8 cellular contexts compared by ENCODE assay signal in genomic region chr4:77074961-77075855, GRCh38. TPM values are rescaled to one million over a fixed set of nuclear protein-coding genes. Genes with fewer than 3 reads are reported as not detected.
DNase-seq lines count a peak whose midpoint lies in the region; ATAC-seq and TF ChIP-seq lines count a peak whose summit lies in the region.

No MANE protein-coding gene starts in this region.

- TF ChIP-seq CTCF in ovary (IDR thresholded peaks at IDR 0.05) (no peak), thoracic aorta (IDR thresholded peaks at IDR 0.05) (no peak)

- peak; percentile 46 for DNase-seq in AG08395 (ENCODE audit: low spot score)
- DNase-seq in SIG-M5 treated with dmso at 0.1 percent for 504 hours (lab: John Stamatoyannopoulos, UW; ENCODE audit: unreplicated experiment) = peak; percentile 75
- DNase-seq in activated gamma-delta T cell treated with Interleukin-2 at 50 U/mL for 16 hours = peak; percentile 78
- DNase-seq in glomerular visceral epithelial cell (ENCODE audit: extremely low spot score) = peak; percentile 88
- DNase-seq in ovary = peak; percentile 66 to 84 (median 82)
- DNase-seq in thoracic aorta (ENCODE audit: low spot score) = peak; percentile 36

- H3K36me3 ChIP-seq in ovary (no peaks in the 10 kb centered on the region), thoracic aorta (no peaks in the 10 kb centered on the region)

- ATAC-seq in GM19025 (IDR thresholded peaks at IDR 0.05; ENCODE audit: low read depth, unreplicated experiment) = peak; percentile 46
- peak; percentile 60 for ATAC-seq in HG03342 (IDR thresholded peaks at IDR 0.05; ENCODE audit: unreplicated experiment)
- ATAC-seq in thoracic aorta (ENCODE audit: insufficient number of reproducible peaks, low FRiP score, low read depth) = peak; percentile 35

- H3K9me3 ChIP-seq in ovary (no peaks in the 10 kb centered on the region), thoracic aorta (no peaks in the 10 kb centered on the region)

- peak overlapping the region; percentile 95 to 98 for H3K27ac ChIP-seq in ovary
- H3K27ac ChIP-seq in thoracic aorta = peak overlapping the region; percentile 100

- peak; percentile 7 for TF ChIP-seq POLR2A in ovary (IDR thresholded peaks at IDR 0.05)

- intact Hi-C loops in ovary (cut with DNase I) = loop anchor here in 2 of 4 donors (1.0 to 10.0 kb wide), 3 partner anchors 81 to 120 kb away; partner anchors contain the start of gene CCNG2 (in 1 of the 2)

- H3K27me3 ChIP-seq in ovary = no peaks in the 10 kb centered on the region
- no peaks in the 10 kb centered on the region for H3K27me3 ChIP-seq in thoracic aorta (replicated peaks; ENCODE audit: insufficient read depth)

- no peak for TF ChIP-seq EP300 in ovary (IDR thresholded peaks at IDR 0.05)

- H3K4me3 ChIP-seq in ovary (peak overlapping the region; percentile 85), thoracic aorta (peak overlapping the region; percentile 99)

- 0 to 1% (median 0%) methylated on average over 55 to 90 of the region's 90 CpGs for WGBS in ovary, 3 donors

- H3K4me1 ChIP-seq in ovary (ENCODE audit: insufficient read depth) (peaks cover 5% of the 10 kb centered on the region), thoracic aorta (ENCODE audit: control insufficient read depth in 1 of 2, low read depth in 2 of 2) (peaks cover 35 to 56% of the 10 kb centered on the region in 2 donors)

RNA-seq across cellular contexts. Expression of gene CCNI, which starts 0.6 kb away (rescaled TPM):
- total RNA-seq in ovary (100 to 1,000 TPM; 220 to 564 (median 355) TPM), thoracic aorta (100 to 1,000 TPM; 244 to 322 TPM)
- 100 to 1,000 TPM; 296 to 772 TPM for polyA plus RNA-seq in ovary

Comparison
In these comparisons a context has a peak if more than half of its experiments do, and no peak if none do; other contexts are left out.
1. Peak in every context shown above with its lines: DNase-seq, ATAC-seq, H3K4me3 ChIP-seq and H3K27ac ChIP-seq.
2. DNase-seq: peak in every context shown above with its lines; median percentile 88 in glomerular visceral epithelial cell; 82 in ovary; 78 in activated gamma-delta T cell treated with Interleukin-2 at 50 U/mL for 16 hours; 75 in SIG-M5 treated with dmso at 0.1 percent for 504 hours; 46 in AG08395; 36 in thoracic aorta.